ENCODE assay signal across 8 cellular contexts in genomic region chr4:121072080-121072835, GRCh38. TPM values are rescaled to one million over a fixed set of nuclear protein-coding genes. Genes with fewer than 3 reads are reported as not detected.
DNase-seq lines count a peak whose midpoint lies in the region; ATAC-seq and TF ChIP-seq lines count a peak whose summit lies in the region.

Gene NDNF, minus strand, starts transcription at chr4:121072535. Its CDS starts 26,698 bp downstream, at chr4:121045837.

- peaks cover 44% of the 10 kb centered on the region for H3K27me3 Mint-ChIP-seq in GM23338 (ENCODE audit: insufficient read depth, low read depth, poor library complexity)

- ATAC-seq in GM23338: peak; percentile 52
- peak; percentile 62 for ATAC-seq in body of pancreas

- H3K4me1 ChIP-seq in GM23338 (ENCODE audit: insufficient read depth) (peaks cover 25% of the 10 kb centered on the region), body of pancreas (peaks cover 21% of the 10 kb centered on the region)

- H3K9me2 ChIP-seq in GM23338 (ENCODE audit: insufficient read depth) (no peaks in the 10 kb centered on the region), SU-DHL-6 (replicated peaks; ENCODE audit: insufficient read depth, low read length) (no peaks in the 10 kb centered on the region)

- no peak for TF ChIP-seq POLR2A in body of pancreas (IDR thresholded peaks at IDR 0.05)

- no peak within 1 kb of the TSS for H3K27ac ChIP-seq in GM23338 (ENCODE audit: low read depth)
- no peak within 1 kb of the TSS for H3K27ac ChIP-seq in SU-DHL-6 (ENCODE audit: low read depth, low read length)
- H3K27ac ChIP-seq in body of pancreas: no peak within 1 kb of the TSS
- peak within 1 kb of the TSS in 6 of 21 experiments; percentile 1 to 55 (median 26) for H3K27ac ChIP-seq in skin epidermis

- H3K4me3 Mint-ChIP-seq in GM23338: peak within 1 kb of the TSS; percentile 87

- H3K9me3 ChIP-seq in SU-DHL-6 (ENCODE audit: insufficient read depth, low read length) (no peaks in the 10 kb centered on the region), body of pancreas (no peaks in the 10 kb centered on the region)

- no peaks in the 10 kb centered on the region for H3K36me3 ChIP-seq in GM23338 (ENCODE audit: insufficient read depth)
- H3K36me3 ChIP-seq in SU-DHL-6 (ENCODE audit: low read length): no peaks in the 10 kb centered on the region
- H3K36me3 ChIP-seq in body of pancreas (replicated peaks in 1 of 2; ENCODE audit: insufficient read depth in 1 of 2, low read depth in 2 of 2): no peaks in the 10 kb centered on the region

- H4K20me1 ChIP-seq in GM23338 (replicated peaks; ENCODE audit: insufficient read depth) (no peaks in the 10 kb centered on the region), SU-DHL-6 (ENCODE audit: low read depth, low read length) (no peaks in the 10 kb centered on the region)

- H3K27ac Mint-ChIP-seq in GM23338: no peak within 1 kb of the TSS

- no peak for TF ChIP-seq CTCF in GM23338 (conservative IDR thresholded peaks at IDR 0.05; ENCODE audit: low read depth in 2 of 2)
- TF ChIP-seq CTCF in SU-DHL-6 (IDR thresholded peaks at IDR 0.05; ENCODE audit: insufficient read depth, low read length, poor library complexity, severe bottlenecking): no peak
- no peak for TF ChIP-seq CTCF in body of pancreas (IDR thresholded peaks at IDR 0.05)

- intact Hi-C loops in body of pancreas (cut with DNase I): no loop called here

- H3F3A ChIP-seq in GM23338 (replicated peaks; ENCODE audit: low read depth) (no peaks in the 10 kb centered on the region), SU-DHL-6 (ENCODE audit: insufficient read depth) (no peaks in the 10 kb centered on the region)

- WGBS in body of pancreas, 2 donors: 0 to 1% methylated on average over 63 to 66 of the region's 70 CpGs

- H3K4me3 ChIP-seq in GM23338: peak within 1 kb of the TSS; percentile 88
- peak within 1 kb of the TSS; percentile 32 for H3K4me3 ChIP-seq in SU-DHL-6 (ENCODE audit: insufficient read depth, low read length, poor library complexity, severe bottlenecking)
- H3K4me3 ChIP-seq in body of pancreas: peak within 1 kb of the TSS in 1 of 2 donors; percentile 32
- H3K4me3 ChIP-seq in skin epidermis: peak within 1 kb of the TSS; percentile 27 to 55 (median 47)

- peak; percentile 47 for DNase-seq in AG08396 (ENCODE audit: low spot score)
- DNase-seq in GM23338 (ENCODE audit: low spot score): peak; percentile 61
- peak; percentile 11 to 47 (median 27) for DNase-seq in body of pancreas
- DNase-seq in iPS-NIHi11 (ENCODE audit: low spot score): peak; percentile 59
- no peak for DNase-seq in hippocampal formation (lab: John Stamatoyannopoulos, UW)
- no peak for DNase-seq in NCI-H2107 treated with DMSO at 0.1 percent for 48 hours (lab: John Stamatoyannopoulos, UW; ENCODE audit: unreplicated experiment)

- no peaks in the 10 kb centered on the region for H3K9me3 Mint-ChIP-seq in GM23338

- 0 out of 2 replicates have a peak within 1 kb of the TSS, but pooled peaks have one; percentile 11 for H3K9ac ChIP-seq in SU-DHL-6 (ENCODE audit: low read length)

- H3K27me3 ChIP-seq in GM23338 (ENCODE audit: insufficient read depth) (peaks cover 67% of the 10 kb centered on the region), SU-DHL-6 (ENCODE audit: low read length) (no peaks in the 10 kb centered on the region), body of pancreas (no peaks in the 10 kb centered on the region)

- H2AFZ ChIP-seq in GM23338 (peak within 1 kb of the TSS; percentile 99), SU-DHL-6 (ENCODE audit: low read depth, low read length, severe bottlenecking) (no peak within 1 kb of the TSS)

- H3K79me2 ChIP-seq in GM23338 (replicated peaks; ENCODE audit: insufficient read depth) (no peaks in the 10 kb centered on the region), SU-DHL-6 (ENCODE audit: insufficient read depth, low read length) (no peaks in the 10 kb centered on the region)

- peaks cover 28% of the 10 kb centered on the region for H3K4me1 Mint-ChIP-seq in GM23338

- H3K4me2 ChIP-seq in GM23338 (peak within 1 kb of the TSS; percentile 93), SU-DHL-6 (ENCODE audit: low read depth, low read length, poor library complexity, severe bottlenecking) (peak within 1 kb of the TSS; percentile 59)

- no peaks in the 10 kb centered on the region for H3K36me3 Mint-ChIP-seq in GM23338 (ENCODE audit: low read depth)

TF ChIP-seq in GM23338, 12 proteins besides CTCF, POLR2A, EP300 and RAD21:
- peak; percentile 19 for TF ChIP-seq EZH2 (IDR thresholded peaks at IDR 0.05; ENCODE audit: low read depth, unreplicated experiment)
- TF ChIP-seq POLR2AphosphoS5 (IDR thresholded peaks at IDR 0.05; ENCODE audit: low read depth): no peak

RNA-seq across cellular contexts. Expression of gene NDNF, which starts in this region (rescaled TPM):
- total RNA-seq in GM23338 (2014; rRNA removed; shearing (Covaris generic)): 0.73 and 1.8 TPM in 2 replicates
- polyA plus RNA-seq in GM23338 (2016; fragmentation: Nextera tagmentation; extraction: Ambion mirVana): 0.31 and 0.57 TPM in 2 replicates
- under 1 TPM; 0.52 to 0.66 TPM for total RNA-seq in body of pancreas

Comparison
In these comparisons a context has a peak if more than half of its experiments do, and no peak if none do; other contexts are left out.
1. Peak in DNase-seq and ATAC-seq in body of pancreas; RNA of the gene not detected or under 1 TPM.
2. DNase-seq: peak in AG08396 (single experiment), GM23338 (single experiment) and iPS-NIHi11 (single experiment); none in hippocampal formation (0 of 2) and NCI-H2107 treated with DMSO at 0.1 percent for 48 hours (single experiment).